ENCODE assay signal across 17 cellular contexts in the genomic region with DNA sequence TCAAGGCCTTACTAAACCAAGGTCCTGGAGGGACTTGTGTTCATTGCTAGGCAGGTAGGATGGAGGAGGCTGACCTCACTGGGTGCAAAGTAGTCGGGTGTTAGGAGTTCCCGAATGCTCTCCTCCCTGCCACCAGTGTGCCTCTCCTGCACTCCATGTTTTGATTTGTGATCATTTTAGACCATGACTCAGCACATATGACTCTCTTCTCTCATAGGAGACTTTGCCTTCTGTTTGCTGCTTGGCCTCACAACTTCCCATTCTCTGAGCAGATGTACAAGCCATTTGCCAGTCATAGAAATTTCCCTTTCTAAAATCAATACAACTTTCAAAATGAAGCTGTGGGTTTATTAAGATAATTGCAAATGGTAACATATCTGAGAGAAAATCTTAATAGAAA. TPM values are rescaled to one million over a fixed set of nuclear protein-coding genes. Genes with fewer than 3 reads are reported as not detected.
A peak's percentile ranks its signal among the peaks of the same experiment; 100 is the strongest.
DNase-seq lines count a peak whose midpoint lies in the region; ATAC-seq, FAIRE-seq and TF ChIP-seq lines count a peak whose summit lies in the region.
"Had no signal": no experiment of that assay in that cellular context is flagged by ENCODE, and none has a peak within 500 bp of the region (broad histone marks: within the 10 kb centered on the region; RNA-seq: fewer than 3 reads in every experiment).

No MANE protein-coding gene starts in this region.

- H3K9me3 ChIP-seq in SK-N-MC (ENCODE audit: low read depth, low read length) (no peaks in the 10 kb centered on the region), fibroblast of lung (ENCODE audit: control insufficient read depth, insufficient read depth, low read depth, low read length) (no peaks in the 10 kb centered on the region), small intestine (ENCODE audit: control insufficient read depth, low read depth) (no peaks in the 10 kb centered on the region), vagina (no peaks in the 10 kb centered on the region)
- H3K9me3 ChIP-seq: thyroid gland had no signal

- WGBS in small intestine, 3 donors: 88 to 97% (median 94%) methylated on average over 2 of the region's 2 CpGs

- H3K9ac ChIP-seq in SK-N-MC (ENCODE audit: insufficient read length) (no peak overlapping the region), fibroblast of lung (ENCODE audit: insufficient read depth, low read length) (no peak overlapping the region)

- TF ChIP-seq POLR2A in vagina (IDR thresholded peaks at IDR 0.05): no peak

- H3K4me1 ChIP-seq in fibroblast of lung (ENCODE audit: control insufficient read depth, extremely low read depth, insufficient read depth, low read length) (no peaks in the 10 kb centered on the region), small intestine (ENCODE audit: control insufficient read depth in 2 of 2, insufficient read depth in 1 of 2, low read depth in 1 of 2, low read length in 1 of 2) (peaks cover 0 to 3% of the 10 kb centered on the region in 2 donors), vagina (no peaks in the 10 kb centered on the region)

- H4K20me1 ChIP-seq in fibroblast of lung (ENCODE audit: control insufficient read depth, extremely low read depth, insufficient read depth, low read length): no peaks in the 10 kb centered on the region

- H2AFZ ChIP-seq in fibroblast of lung (ENCODE audit: low read length): peak overlapping the region; percentile 6

- intact Hi-C loops in vagina (cut with DNase I): no loop called here

- H3K4me3 ChIP-seq in SK-N-MC: no peak overlapping the region
- no peak overlapping the region for H3K4me3 ChIP-seq in fibroblast of lung (replicated peaks in 1 of 4; ENCODE audit: control extremely low read depth in 1 of 4, insufficient read depth in 1 of 4, low read depth in 3 of 4, low read length in 4 of 4)
- H3K4me3 ChIP-seq in small intestine (ENCODE audit: low read depth in 1 of 2, low read length in 2 of 2): no peak overlapping the region
- no peak overlapping the region for H3K4me3 ChIP-seq in vagina
- H3K4me3 ChIP-seq: thyroid gland had no signal

- H3K79me2 ChIP-seq in fibroblast of lung (ENCODE audit: control insufficient read depth, insufficient read depth, low read length): no peaks in the 10 kb centered on the region

- H3K36me3 ChIP-seq in SK-N-MC (ENCODE audit: insufficient read depth, low read length) (no peaks in the 10 kb centered on the region), fibroblast of lung (ENCODE audit: control insufficient read depth, insufficient read depth, low read length) (no peaks in the 10 kb centered on the region), small intestine (ENCODE audit: control insufficient read depth in 2 of 2, insufficient read depth in 2 of 2, low read length in 2 of 2) (no peaks in the 10 kb centered on the region), vagina (no peaks in the 10 kb centered on the region)
- H3K36me3 ChIP-seq: thyroid gland had no signal

- peak; percentile 40 for DNase-seq in NCI-H2171 treated with DMSO at 0.1 percent for 48 hours (lab: John Stamatoyannopoulos, UW)
- DNase-seq in NCI-H2171 (lab: John Stamatoyannopoulos, UW): no peak
- no peak for DNase-seq in SK-N-MC (ENCODE audit: low read depth, low spot score)
- peak; percentile 15 to 22 for DNase-seq in fibroblast of lung (ENCODE audit: low read depth in 2 of 2)
- peak; percentile 20 for DNase-seq in small intestine
- DNase-seq in vagina (ENCODE audit: extremely low spot score in 2 of 2): no peak
- no peak for DNase-seq in NCI-H774 (lab: John Stamatoyannopoulos, UW)
- DNase-seq: 8988T; activated CD4-positive, alpha-beta T cell treated with anti-CD3 and anti-CD28 coated beads, Interleukin-2, amount 50 U/mL, for 4 hours; activated T-cell treated with anti-CD3 and anti-CD28 coated beads, Interleukin-2, amount 50 U/mL, for 24 hours; effector memory CD8-positive, alpha-beta T cell; Karpas-422; NCI-H1417 treated with DMSO at 0.1 percent for 48 hours; NCI-H2227 treated with DMSO at 0.1 percent for 48 hours had no signal

- no peak for ATAC-seq in HG02840 (IDR thresholded peaks at IDR 0.05; ENCODE audit: low FRiP score, unreplicated experiment)
- ATAC-seq: effector memory CD8-positive, alpha-beta T cell had no signal

- H3K27ac ChIP-seq in SK-N-MC (peak overlapping the region; percentile 63; the same call in 1 of the 2 replicates), fibroblast of lung (ENCODE audit: insufficient read depth, low read length) (no peak overlapping the region), small intestine (ENCODE audit: low read depth in 1 of 2, low read length in 1 of 2) (no peak overlapping the region), vagina (no peak overlapping the region)

- TF ChIP-seq CTCF in fibroblast of lung (conservative IDR thresholded peaks at IDR 0.05 in 1 of 2, IDR thresholded peaks at IDR 0.05 in 1 of 2; ENCODE audit: low read depth in 1 of 2, low read length in 2 of 2): no peak
- TF ChIP-seq CTCF in vagina (IDR thresholded peaks at IDR 0.05): no peak

- H3K4me2 ChIP-seq in fibroblast of lung (ENCODE audit: extremely low read depth, insufficient read depth, low read length): no peak overlapping the region

- FAIRE-seq in small intestine (lab: Jason Lieb, UNC): no peak
- FAIRE-seq: TTC549 had no signal

- H3K27me3 ChIP-seq in fibroblast of lung (ENCODE audit: control insufficient read depth, insufficient read depth, low read length) (no peaks in the 10 kb centered on the region), small intestine (ENCODE audit: control insufficient read depth in 2 of 2, insufficient read depth in 2 of 2, low read length in 2 of 2) (no peaks in the 10 kb centered on the region), vagina (no peaks in the 10 kb centered on the region)
- H3K27me3 ChIP-seq: thyroid gland had no signal

RNA-seq across cellular contexts. Expression of a gene that starts 46.6 kb away (rescaled TPM):
- 65.7 and 118 TPM in 2 replicates for total RNA-seq in fibroblast of lung
- polyA plus RNA-seq in fibroblast of lung: 26.2 and 37.1 TPM in 2 replicates
- polyA plus RNA-seq in fibroblast of lung (2012): 14.0 and 18.7 TPM in 2 replicates
- polyA minus RNA-seq in fibroblast of lung (ENCODE audit: low replicate concordance): 25.5 and 36.1 TPM in 2 replicates
- polyA plus RNA-seq in small intestine: 10 to 100 TPM in 1 of 3 donors, 1 to 10 TPM in 2; 3.6 to 21.6 (median 3.8) TPM
- 54.0 TPM for total RNA-seq in vagina

Comparison
In these comparisons a context has a peak if more than half of its experiments do, and no peak if none do; other contexts are left out.
1. DNase-seq: peak in NCI-H2171 treated with DMSO at 0.1 percent for 48 hours (single experiment), fibroblast of lung (2 of 2) and small intestine (single experiment); none in NCI-H2171 (single experiment), SK-N-MC (single experiment), vagina (0 of 2) and NCI-H774 (single experiment).